In the genomic region with DNA sequence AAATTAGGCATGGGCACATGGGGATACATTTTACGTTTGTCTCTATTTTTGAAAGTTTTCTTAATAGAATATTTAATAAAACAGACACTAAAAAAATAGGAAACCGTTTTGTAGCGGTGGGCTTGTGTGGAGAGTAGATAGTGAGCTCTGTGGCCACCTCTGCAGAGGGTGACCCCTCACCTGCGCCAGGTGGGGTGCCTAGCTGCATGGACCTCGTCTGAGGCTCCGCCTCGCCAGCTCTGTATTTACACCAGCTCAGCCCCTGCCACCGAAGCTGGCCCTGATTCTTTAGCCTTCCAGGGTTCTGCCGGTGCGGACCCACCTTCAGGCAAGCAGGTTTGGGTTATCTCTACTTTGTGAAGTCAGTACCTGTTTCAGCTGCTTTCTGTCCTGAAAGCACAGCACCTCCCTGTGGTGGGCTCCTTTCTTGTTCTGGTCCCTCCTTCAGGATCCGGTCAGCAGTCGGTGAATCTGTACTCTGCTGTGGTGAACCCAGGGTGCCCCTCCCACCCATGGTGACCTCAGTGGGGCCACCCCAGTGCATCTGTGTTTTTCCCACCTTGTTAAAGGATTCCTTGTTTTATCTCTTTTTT, we compare ENCODE assay signal across 13 cellular contexts.
DNase-seq lines count a peak whose midpoint lies in the region; ATAC-seq, FAIRE-seq and TF ChIP-seq lines count a peak whose summit lies in the region.
"Had no signal": no experiment of that assay in that cellular context is flagged by ENCODE, and none has a peak within 500 bp of the region (broad histone marks: within the 10 kb centered on the region; RNA-seq: fewer than 3 reads in every experiment).

No MANE protein-coding gene starts in this region.

- FAIRE-seq in D721Med (lab: Jason Lieb, UNC): no peak
- FAIRE-seq: RCC 7860 had no signal

- no peaks in the 10 kb centered on the region for H3K9me2 ChIP-seq in MM.1S (replicated peaks; ENCODE audit: insufficient read depth, low read length)

- no peak for ATAC-seq in GM21619 (IDR thresholded peaks at IDR 0.05; ENCODE audit: unreplicated experiment)
- ATAC-seq: naive thymus-derived CD8-positive, alpha-beta T cell had no signal

- no peaks in the 10 kb centered on the region for H3K27me3 ChIP-seq in MM.1S (replicated peaks; ENCODE audit: insufficient read depth, low read length)
- H3K27me3 ChIP-seq: esophagus squamous epithelium had no signal

- H3F3A ChIP-seq in MM.1S (ENCODE audit: insufficient read depth, low read length): no peaks in the 10 kb centered on the region

- H3K4me2 ChIP-seq in MM.1S (ENCODE audit: low read depth, low read length): no peak overlapping the region

- no peak overlapping the region for H3K27ac ChIP-seq in MM.1S (ENCODE audit: low read length)
- H3K27ac ChIP-seq: esophagus squamous epithelium had no signal

- no peak overlapping the region for H3K9ac ChIP-seq in MM.1S (ENCODE audit: low read length)

- TF ChIP-seq CTCF in GM12864 (IDR thresholded peaks at IDR 0.05; ENCODE audit: low read depth, low read length, missing control alignments) (peak; percentile 29), LNCaP clone FGC (IDR thresholded peaks at IDR 0.05; ENCODE audit: control insufficient read depth, extremely low read depth, insufficient read depth) (peak; percentile 29; the same call in 1 of the 2 replicates), choroid plexus epithelial cell (conservative IDR thresholded peaks at IDR 0.05; ENCODE audit: low read depth, low read length) (peak; percentile 59), D721Med (IDR thresholded peaks at IDR 0.05; ENCODE audit: insufficient read depth, missing control alignments) (no peak), MM.1S (IDR thresholded peaks at IDR 0.05; ENCODE audit: low read length) (no peak; the same call in 1 of the 2 replicates)

- DNase-seq in GM12864 (ENCODE audit: low read depth) (no peak), LNCaP clone FGC (ENCODE audit: low read depth) (no peak), choroid plexus epithelial cell (ENCODE audit: low read depth) (peak; percentile 35), posterior vena cava (ENCODE audit: low spot score) (peak; percentile 60), D721Med (ENCODE audit: insufficient read length, low spot score) (no peak), MM.1S (no peak)
- DNase-seq: activated T-cell treated with anti-CD3 and anti-CD28 coated beads, Interleukin-2, amount 50 U/mL, for 24 hours; DMS79 treated with DMSO at 0.1 percent for 48 hours; esophagus squamous epithelium; naive thymus-derived CD8-positive, alpha-beta T cell; NCI-H2081 had no signal

- H3K4me1 ChIP-seq in MM.1S (ENCODE audit: low read length): no peaks in the 10 kb centered on the region

- no peaks in the 10 kb centered on the region for H3K9me3 ChIP-seq in MM.1S (replicated peaks; ENCODE audit: insufficient read depth, low read length)
- H3K9me3 ChIP-seq: esophagus squamous epithelium had no signal

- no peaks in the 10 kb centered on the region for H3K79me2 ChIP-seq in MM.1S (ENCODE audit: low read length)

- no peaks in the 10 kb centered on the region for H4K20me1 ChIP-seq in MM.1S (ENCODE audit: insufficient read depth, low read length)

- H2AFZ ChIP-seq in MM.1S (ENCODE audit: low read length): no peak overlapping the region

- H3K4me3 ChIP-seq in GM12864 (ENCODE audit: low read depth, low read length) (no peak overlapping the region), LNCaP clone FGC (ENCODE audit: low read depth, low read length) (no peak overlapping the region), choroid plexus epithelial cell (ENCODE audit: low read depth, low read length) (no peak overlapping the region), MM.1S (ENCODE audit: low read length) (no peak overlapping the region)
- H3K4me3 ChIP-seq: esophagus squamous epithelium had no signal

- H3K36me3 ChIP-seq in MM.1S (replicated peaks; ENCODE audit: insufficient read depth, low read length): no peaks in the 10 kb centered on the region; the same call in 1 of the 2 replicates

- intact Hi-C loops in posterior vena cava (cut with DNase I): no loop called here

Comparison
In these comparisons a context has a peak if more than half of its experiments do, and no peak if none do; other contexts are left out.
1. DNase-seq: peak in choroid plexus epithelial cell (single experiment) and posterior vena cava (single experiment); none in GM12864 (single experiment), LNCaP clone FGC (single experiment), D721Med (single experiment) and MM.1S (single experiment).
2. CTCF ChIP-seq: peak in GM12864 (single experiment), LNCaP clone FGC (single experiment) and choroid plexus epithelial cell (single experiment); none in D721Med (single experiment) and MM.1S (single experiment).